9 cellular contexts compared by ENCODE assay signal in genomic region chr9:129838707-129839259, GRCh38. TPM values are rescaled to one million over a fixed set of nuclear protein-coding genes. Genes with fewer than 3 reads are reported as not detected.
A peak's percentile ranks its signal among the peaks of the same experiment; 100 is the strongest.
DNase-seq lines count a peak whose midpoint lies in the region; ATAC-seq and TF ChIP-seq lines count a peak whose summit lies in the region.
"Had no signal": no experiment of that assay in that cellular context is flagged by ENCODE, and none has a peak within 500 bp of the region (broad histone marks: within the 10 kb centered on the region; RNA-seq: fewer than 3 reads in every experiment).

No MANE protein-coding gene starts in this region.

- in situ Hi-C loops in GM13976 (cut with MboI; ENCODE audit: low sequenced_read_pairs, unreplicated experiment), result no loop called here

- H3K27me3 ChIP-seq in sigmoid colon, result no peaks in the 10 kb centered on the region

- H3K9me3 ChIP-seq in sigmoid colon, result no peaks in the 10 kb centered on the region

- no peaks in the 10 kb centered on the region for H3K36me3 ChIP-seq in sigmoid colon

- DNase-seq in AG04449 (ENCODE audit: low read depth, low spot score) (peak; percentile 73), HFFc6 (peak; percentile 98), fibroblast of the conjunctiva (ENCODE audit: low read depth) (peak; percentile 10), sigmoid colon (no peak), pons (ENCODE audit: low spot score) (no peak), GM13976 (ENCODE audit: low spot score) (no peak)
- peak; percentile 19 to 54 for DNase-seq in activated CD4-positive, alpha-beta T cell treated with anti-CD3 and anti-CD28 coated beads, Interleukin-2, amount 50 U/mL, for 48 hours
- DNase-seq: NCI-H1694 had no signal

- TF ChIP-seq CTCF in AG04449 (IDR thresholded peaks at IDR 0.05; ENCODE audit: insufficient read depth, low read length, missing control alignments) (no peak), HFFc6 (IDR thresholded peaks at IDR 0.05) (no peak), sigmoid colon (IDR thresholded peaks at IDR 0.05) (no peak), GM13976 (IDR thresholded peaks at IDR 0.05; ENCODE audit: borderline replicate concordance, control extremely low read depth, extremely low read depth, insufficient read depth, missing control alignments) (no peak)

- no peak for TF ChIP-seq EP300 in sigmoid colon (IDR thresholded peaks at IDR 0.05)

- no peak overlapping the region for H3K27ac ChIP-seq in sigmoid colon

- H3K27ac Mint-ChIP-seq in HFFc6, result peak overlapping the region; percentile 92

- H3K4me3 Mint-ChIP-seq in HFFc6, result peak overlapping the region; percentile 74

- no peak overlapping the region; the same call in 1 of the 2 replicates for H3K4me3 ChIP-seq in AG04449 (ENCODE audit: low read depth, low read length)
- no peak overlapping the region for H3K4me3 ChIP-seq in sigmoid colon

- H3K36me3 Mint-ChIP-seq in HFFc6 (ENCODE audit: low read depth), result peaks cover 10% of the 10 kb centered on the region

- peaks cover 4% of the 10 kb centered on the region for H3K27me3 Mint-ChIP-seq in HFFc6 (ENCODE audit: insufficient read depth)

- 86 to 89% methylated on average over 12 of the region's 12 CpGs for whole genome bisulfite sequencing in sigmoid colon, 2 donors

- no peak for ATAC-seq in GM19395 (IDR thresholded peaks at IDR 0.05; ENCODE audit: unreplicated experiment)

- H3K4me1 ChIP-seq in sigmoid colon, result peaks cover 0 to 42% (median 36%) of the 10 kb centered on the region in 4 donors

- intact Hi-C loops in sigmoid colon (cut with DNase I), result no loop called here

- H3K9me3 Mint-ChIP-seq in HFFc6, result no peaks in the 10 kb centered on the region

- peaks cover 47% of the 10 kb centered on the region for H3K4me1 Mint-ChIP-seq in HFFc6 (ENCODE audit: low read depth)

- no peak for TF ChIP-seq POLR2A in sigmoid colon (IDR thresholded peaks at IDR 0.05)

- POLR2A ChIA-PET in AG04449 (lab: Yijun Ruan, JAX), result interaction anchor here (0.9 to 1.3 kb wide), 3 partner anchors 12 to 215 kb away, joined by 3 to 6 read pairs (median 3); partner anchors contain the start of gene GPR107

- CTCF ChIA-PET in AG04449 (lab: Yijun Ruan, JAX), result interaction anchor here (0.7 to 1.0 kb wide), 2 partner anchors 11 to 46 kb away, joined by 3 to 4 read pairs; no protein-coding TSS in a partner anchor

RNA-seq across cellular contexts. Expression of gene USP20, which starts 3.5 kb away (rescaled TPM):
- total RNA-seq in HFFc6 (2021; fragmentation: NEBNext Ultra II Directional; extraction: Animal tissue kit (Norgen Biotek cat#: 25700)), result 10 to 100 TPM; 24.1 to 35.4 (median 26.2) TPM
- 10 to 100 TPM; 17.5 to 52.1 (median 21.8) TPM for total RNA-seq in sigmoid colon
- 10 to 100 TPM in 1 of 3 donors, 1 to 10 TPM in 2; 7.9 to 26.7 (median 9.6) TPM for polyA plus RNA-seq in sigmoid colon

RNA-seq across cellular contexts. Expression of gene C9orf78, which starts 3.7 kb away (rescaled TPM):
- total RNA-seq in HFFc6 (2021; fragmentation: NEBNext Ultra II Directional; extraction: Animal tissue kit (Norgen Biotek cat#: 25700)), result 10 to 100 TPM; 42.8 to 52.7 (median 48.5) TPM
- 100 to 1,000 TPM in 1 of 4 donors, 10 to 100 TPM in 3; 55.7 to 172 (median 66.0) TPM for total RNA-seq in sigmoid colon
- polyA plus RNA-seq in sigmoid colon, result 10 to 100 TPM; 63.1 to 84.1 (median 74.9) TPM

RNA-seq across cellular contexts. Expression of gene TOR1A, which starts 14.8 kb away (rescaled TPM):
- 10 to 100 TPM; 59.1 to 70.5 (median 67.1) TPM for total RNA-seq in HFFc6 (2021; fragmentation: NEBNext Ultra II Directional; extraction: Animal tissue kit (Norgen Biotek cat#: 25700))
- 10 to 100 TPM; 31.6 to 51.2 (median 36.1) TPM for total RNA-seq in sigmoid colon
- polyA plus RNA-seq in sigmoid colon, result 10 to 100 TPM; 12.5 to 27.6 (median 13.2) TPM

RNA-seq across cellular contexts. Expression of gene TOR1B, which starts 35.8 kb away (rescaled TPM):
- 10 to 100 TPM; 31.6 to 43.1 (median 36.1) TPM for total RNA-seq in HFFc6 (2021; fragmentation: NEBNext Ultra II Directional; extraction: Animal tissue kit (Norgen Biotek cat#: 25700))
- 10 to 100 TPM; 20.2 to 22.9 (median 21.3) TPM for total RNA-seq in sigmoid colon
- 10 to 100 TPM in 2 of 3 donors, 1 to 10 TPM in 1; 7.8 to 31.3 (median 11.1) TPM for polyA plus RNA-seq in sigmoid colon

Comparison
In these comparisons a context has a peak if more than half of its experiments do, and no peak if none do; other contexts are left out.
1. DNase-seq: peak in AG04449 (single experiment), HFFc6 (single experiment), activated CD4-positive, alpha-beta T cell treated with anti-CD3 and anti-CD28 coated beads, Interleukin-2, amount 50 U/mL, for 48 hours (2 of 2) and fibroblast of the conjunctiva (single experiment); none in sigmoid colon (single experiment), pons (single experiment) and GM13976 (single experiment).